In genomic region chr17:65892912-65893377, GRCh38 we compare ENCODE assay signal across 20 cellular contexts.
DNase-seq lines count a peak whose midpoint lies in the region; ATAC-seq, FAIRE-seq and TF ChIP-seq lines count a peak whose summit lies in the region.
"Had no signal": no experiment of that assay in that cellular context is flagged by ENCODE, and none has a peak within 500 bp of the region (broad histone marks: within the 10 kb centered on the region; RNA-seq: fewer than 3 reads in every experiment).

No MANE protein-coding gene starts in this region.

- peaks cover 7% of the 10 kb centered on the region for H3K4me1 Mint-ChIP-seq in nephron progenitor cell
- no peaks in the 10 kb centered on the region for H3K4me1 Mint-ChIP-seq in naive thymus-derived CD8-positive, alpha-beta T cell
- H3K4me1 Mint-ChIP-seq: stimulated activated effector memory CD8-positive, alpha-beta T cell treated with anti-CD3 and anti-CD28 coated beads, Interleukin-12 subunit alpha, Interleukin-12 subunit beta, amount 100 ng/mL, for 72 hours had no signal

- POLR2A ChIA-PET in GM10248 (lab: Yijun Ruan, JAX), result no interaction called here
- POLR2A ChIA-PET in naive thymus-derived CD8-positive, alpha-beta T cell (lab: Charles Lee), result no interaction called here

- no peak overlapping the region for H3K27ac ChIP-seq in small intestine (ENCODE audit: low read depth in 1 of 2, low read length in 1 of 2)
- H3K27ac ChIP-seq in uterus, result no peak overlapping the region
- H3K27ac ChIP-seq: C4-2B, dorsolateral prefrontal cortex, heart left ventricle, psoas muscle, upper lobe of left lung had no signal

- CTCF ChIA-PET in GM10248 (lab: Yijun Ruan, JAX), result no interaction called here

- TF ChIP-seq CTCF in GM10248 (IDR thresholded peaks at IDR 0.05; ENCODE audit: control extremely low read depth, extremely low read depth, low read depth, missing control alignments) (no peak), nephron progenitor cell (IDR thresholded peaks at IDR 0.05) (no peak), uterus (IDR thresholded peaks at IDR 0.05) (no peak)

- H3K9me3 ChIP-seq in small intestine (ENCODE audit: control insufficient read depth, low read depth) (no peaks in the 10 kb centered on the region), uterus (no peaks in the 10 kb centered on the region)
- H3K9me3 ChIP-seq: heart left ventricle, psoas muscle, upper lobe of left lung had no signal

- FAIRE-seq in HTR-8/SVneo (lab: Jason Lieb, UNC) (peak; percentile 26), small intestine (lab: Jason Lieb, UNC) (no peak)
- FAIRE-seq: RCC 7860 had no signal

- H3K9me3 Mint-ChIP-seq in nephron progenitor cell, result no peaks in the 10 kb centered on the region
- H3K9me3 Mint-ChIP-seq in naive thymus-derived CD8-positive, alpha-beta T cell, result no peaks in the 10 kb centered on the region
- H3K9me3 Mint-ChIP-seq: stimulated activated effector memory CD8-positive, alpha-beta T cell treated with anti-CD3 and anti-CD28 coated beads, Interleukin-12 subunit alpha, Interleukin-12 subunit beta, amount 100 ng/mL, for 72 hours had no signal

- intact Hi-C loops in uterus (cut with DNase I; ENCODE audit: low total_unique reads), result no loop called here

- H3K4me3 ChIP-seq in small intestine (ENCODE audit: low read depth in 1 of 2, low read length in 2 of 2) (no peak overlapping the region), uterus (no peak overlapping the region)
- H3K4me3 ChIP-seq: dorsolateral prefrontal cortex, heart left ventricle, lung, psoas muscle, upper lobe of left lung had no signal

- no peak overlapping the region for H3K4me3 Mint-ChIP-seq in nephron progenitor cell
- no peak overlapping the region for H3K4me3 Mint-ChIP-seq in naive thymus-derived CD8-positive, alpha-beta T cell
- H3K4me3 Mint-ChIP-seq: stimulated activated effector memory CD8-positive, alpha-beta T cell treated with anti-CD3 and anti-CD28 coated beads, Interleukin-12 subunit alpha, Interleukin-12 subunit beta, amount 100 ng/mL, for 72 hours had no signal

- H3K36me3 ChIP-seq in small intestine (ENCODE audit: control insufficient read depth in 2 of 2, insufficient read depth in 2 of 2, low read length in 2 of 2) (no peaks in the 10 kb centered on the region), uterus (no peaks in the 10 kb centered on the region)
- H3K36me3 ChIP-seq: heart left ventricle, upper lobe of left lung had no signal

- H3K4me1 ChIP-seq in small intestine (ENCODE audit: control insufficient read depth in 2 of 2, insufficient read depth in 1 of 2, low read depth in 1 of 2, low read length in 1 of 2), result no peaks in the 10 kb centered on the region
- no peaks in the 10 kb centered on the region for H3K4me1 ChIP-seq in uterus
- H3K4me1 ChIP-seq: heart left ventricle, psoas muscle, upper lobe of left lung had no signal

- no peaks in the 10 kb centered on the region for H3K36me3 Mint-ChIP-seq in nephron progenitor cell (ENCODE audit: low read depth)
- H3K36me3 Mint-ChIP-seq in naive thymus-derived CD8-positive, alpha-beta T cell, result no peaks in the 10 kb centered on the region
- H3K36me3 Mint-ChIP-seq: stimulated activated effector memory CD8-positive, alpha-beta T cell treated with anti-CD3 and anti-CD28 coated beads, Interleukin-12 subunit alpha, Interleukin-12 subunit beta, amount 100 ng/mL, for 72 hours had no signal

- WGBS in small intestine, 3 donors, result 83 to 88% (median 83%) methylated on average over 5 of the region's 5 CpGs

- no peaks in the 10 kb centered on the region for H3K27me3 ChIP-seq in small intestine (ENCODE audit: control insufficient read depth in 2 of 2, insufficient read depth in 2 of 2, low read length in 2 of 2)
- no peaks in the 10 kb centered on the region for H3K27me3 ChIP-seq in uterus
- H3K27me3 ChIP-seq: dorsolateral prefrontal cortex, heart left ventricle, upper lobe of left lung had no signal

- DNase-seq in GM10248 (ENCODE audit: extremely low spot score), result peak; percentile 12
- no peak for DNase-seq in HTR-8/SVneo (ENCODE audit: insufficient read length, low spot score)
- no peak for DNase-seq in nephron progenitor cell
- no peak for DNase-seq in small intestine
- DNase-seq in uterus, result no peak
- no peak for DNase-seq in naive thymus-derived CD8-positive, alpha-beta T cell
- DNase-seq: activated CD4-positive, alpha-beta T cell treated with anti-CD3 and anti-CD28 coated beads, Interleukin-2, amount 50 U/mL, for 48 hours; activated T-cell treated with anti-CD3 and anti-CD28 coated beads, Interleukin-2, amount 50 U/mL, for 48 hours; DMS53; dorsolateral prefrontal cortex; heart left ventricle; NCI-H748 treated with DMSO at 0.1 percent for 48 hours; psoas muscle; upper lobe of left lung had no signal

- H3K27ac Mint-ChIP-seq in nephron progenitor cell, result no peak overlapping the region
- no peak overlapping the region for H3K27ac Mint-ChIP-seq in naive thymus-derived CD8-positive, alpha-beta T cell
- H3K27ac Mint-ChIP-seq: stimulated activated effector memory CD8-positive, alpha-beta T cell treated with anti-CD3 and anti-CD28 coated beads, Interleukin-12 subunit alpha, Interleukin-12 subunit beta, amount 100 ng/mL, for 72 hours had no signal

- ATAC-seq in GM19395 (IDR thresholded peaks at IDR 0.05; ENCODE audit: unreplicated experiment), result peak; percentile 58
- peak; percentile 67 for ATAC-seq in HG02852 (IDR thresholded peaks at IDR 0.05; ENCODE audit: unreplicated experiment)
- ATAC-seq in naive thymus-derived CD8-positive, alpha-beta T cell, result no peak
- ATAC-seq: heart left ventricle; psoas muscle; stimulated activated effector memory CD8-positive, alpha-beta T cell treated with anti-CD3 and anti-CD28 coated beads, Interleukin-12 subunit alpha, Interleukin-12 subunit beta, amount 100 ng/mL, for 72 hours had no signal

- no peaks in the 10 kb centered on the region for H3K27me3 Mint-ChIP-seq in nephron progenitor cell (ENCODE audit: low read depth, poor library complexity)
- H3K27me3 Mint-ChIP-seq in naive thymus-derived CD8-positive, alpha-beta T cell, result peaks cover 0 to 6% (median 2%) of the 10 kb centered on the region in 5 donors

- no peak for TF ChIP-seq POLR2A in uterus (IDR thresholded peaks at IDR 0.05)

Comparison
In these comparisons a context has a peak if more than half of its experiments do, and no peak if none do; other contexts are left out.
1. ATAC-seq: peak in GM19395 (single experiment) and HG02852 (single experiment); none in naive thymus-derived CD8-positive, alpha-beta T cell (0 of 2).